Comparison of ENCODE assay signal across 1 cellular context in genomic region chr5:8508196-8508595, GRCh38.
TF ChIP-seq lines count a peak whose summit lies in the region.

No MANE protein-coding gene starts in this region.

TF ChIP-seq in GM23338, 12 proteins besides CTCF, POLR2A, EP300 and RAD21 (continued from another document):
- TF ChIP-seq ZNF462 (CRISPR knock-in tag; IDR thresholded peaks at IDR 0.05) = no peak
- no peak for TF ChIP-seq EZH2phosphoT487 (IDR thresholded peaks at IDR 0.05; ENCODE audit: unreplicated experiment)
- no peak for TF ChIP-seq JUNB (IDR thresholded peaks at IDR 0.05; ENCODE audit: unreplicated experiment)
- no peak for TF ChIP-seq ETS1 (IDR thresholded peaks at IDR 0.05)
- TF ChIP-seq CREB1 (CRISPR knock-in tag; IDR thresholded peaks at IDR 0.05; ENCODE audit: low read depth) = no peak
- TF ChIP-seq EZH2 (IDR thresholded peaks at IDR 0.05; ENCODE audit: low read depth, unreplicated experiment) = no peak
